In the genomic region with DNA sequence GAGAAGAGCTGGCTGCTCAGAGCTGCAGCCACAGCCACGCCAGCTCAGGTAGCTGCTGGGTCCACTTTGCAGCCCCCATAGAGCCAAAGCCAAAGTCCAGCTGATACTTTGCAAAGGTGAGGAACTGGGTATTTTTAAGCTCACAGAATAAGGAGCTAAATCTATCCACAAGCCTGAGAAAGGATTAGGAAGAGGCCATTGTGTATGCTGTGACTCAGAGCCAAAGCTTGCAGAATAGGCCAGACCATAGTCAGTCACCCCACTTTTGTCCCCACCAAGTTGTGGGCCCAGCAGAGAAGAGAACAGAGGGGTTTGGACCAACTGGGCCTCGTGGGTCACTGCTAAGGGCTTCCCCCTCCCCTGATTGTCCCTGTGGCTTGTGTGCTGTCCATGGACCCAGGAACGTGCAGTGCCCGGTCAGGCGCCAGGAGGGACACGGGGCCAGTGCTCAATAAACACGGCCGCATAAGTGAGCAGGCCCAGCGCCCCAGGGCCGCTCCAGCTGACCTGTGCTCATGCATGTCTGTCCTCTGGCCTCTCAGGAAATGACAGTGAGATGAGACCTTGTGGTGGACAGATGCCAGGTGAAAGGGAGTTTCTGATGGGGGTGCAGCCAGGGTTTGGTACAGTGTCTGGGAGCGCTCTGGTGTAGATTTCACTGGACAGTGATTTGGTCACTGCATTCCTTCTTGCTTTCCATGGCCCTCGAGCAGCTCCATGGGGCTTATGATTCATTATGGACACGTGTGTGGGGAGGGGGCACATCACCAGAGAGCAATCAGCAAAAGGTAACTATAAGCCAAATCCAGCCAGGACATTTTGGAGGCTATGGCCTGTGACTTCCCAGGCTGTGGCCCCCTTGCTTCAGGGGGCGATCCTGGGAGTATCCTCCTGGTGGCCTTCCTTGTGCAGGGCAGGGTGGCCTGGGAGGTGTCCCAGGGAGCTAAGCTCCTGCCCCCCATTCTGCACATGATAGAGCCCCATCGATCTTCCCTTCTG, we compare ENCODE assay signal across 15 cellular contexts. TPM values are rescaled to one million over a fixed set of nuclear protein-coding genes. Genes with fewer than 3 reads are reported as not detected.
A peak's percentile ranks its signal among the peaks of the same experiment; 100 is the strongest.
DNase-seq lines count a peak whose midpoint lies in the region; ATAC-seq, FAIRE-seq and TF ChIP-seq lines count a peak whose summit lies in the region.
"Had no signal": no experiment of that assay in that cellular context is flagged by ENCODE, and none has a peak within 500 bp of the region (broad histone marks: within the 10 kb centered on the region; RNA-seq: fewer than 3 reads in every experiment).

No MANE protein-coding gene starts in this region.

- no peaks in the 10 kb centered on the region for H3K9me3 Mint-ChIP-seq in activated naive CD8-positive, alpha-beta T cell (ENCODE audit: low read depth)
- no peaks in the 10 kb centered on the region for H3K9me3 Mint-ChIP-seq in activated naive CD8-positive, alpha-beta T cell treated with anti-CD3 and anti-CD28 coated beads for 36 hours
- no peaks in the 10 kb centered on the region for H3K9me3 Mint-ChIP-seq in astrocyte (ENCODE audit: unreplicated experiment)
- H3K9me3 Mint-ChIP-seq: central memory CD8-positive, alpha-beta T cell had no signal

- H3K27ac ChIP-seq in astrocyte (ENCODE audit: low read depth, low read length) (no peak overlapping the region), thyroid gland (peak overlapping the region in 2 of 3 donors; percentile 86 to 91)
- H3K27ac ChIP-seq: vagina, WERI-Rb-1 had no signal

- no peak overlapping the region for H2AFZ ChIP-seq in astrocyte (ENCODE audit: low read depth, low read length)

- H3K36me3 ChIP-seq in astrocyte (ENCODE audit: insufficient read depth, low read length) (no peaks in the 10 kb centered on the region), thyroid gland (no peaks in the 10 kb centered on the region)
- H3K36me3 ChIP-seq: vagina, WERI-Rb-1 had no signal

- TF ChIP-seq CTCF in astrocyte (IDR thresholded peaks at IDR 0.05; ENCODE audit: insufficient read depth, low read depth, low read length) (no peak), thyroid gland (IDR thresholded peaks at IDR 0.05) (no peak)

- no peak for TF ChIP-seq POLR2A in thyroid gland (IDR thresholded peaks at IDR 0.05)

- no peak for DNase-seq in activated naive CD8-positive, alpha-beta T cell treated with anti-CD3 and anti-CD28 coated beads for 36 hours
- DNase-seq in astrocyte (ENCODE audit: low read depth) (no peak), midbrain (lab: John Stamatoyannopoulos, UW) (peak; percentile 53), thyroid gland (peak; percentile 64 to 75), ecto neural progenitor cell (ENCODE audit: low spot score) (no peak)
- DNase-seq: GOT3, NCI-H1092 treated with DMSO at 0.1 percent for 48 hours, NCI-H510A, small intestine, WERI-Rb-1 had no signal

- no peaks in the 10 kb centered on the region for H3K79me2 ChIP-seq in astrocyte (ENCODE audit: insufficient read depth, low read length)

- WGBS in thyroid gland, 2 donors: 70 to 74% methylated on average over 5 to 15 of the region's 15 CpGs

- H3K27ac Mint-ChIP-seq in activated naive CD8-positive, alpha-beta T cell: peak overlapping the region; percentile 22
- no peak overlapping the region for H3K27ac Mint-ChIP-seq in activated naive CD8-positive, alpha-beta T cell treated with anti-CD3 and anti-CD28 coated beads for 36 hours
- no peak overlapping the region for H3K27ac Mint-ChIP-seq in astrocyte (ENCODE audit: unreplicated experiment)

- H3K4me3 ChIP-seq in astrocyte (ENCODE audit: insufficient read depth, low read depth, low read length) (no peak overlapping the region), thyroid gland (replicated peaks in 1 of 3) (no peak overlapping the region)
- H3K4me3 ChIP-seq: vagina had no signal

- peak overlapping the region; percentile 57 for H3K4me2 ChIP-seq in astrocyte (ENCODE audit: low read length)

- no peaks in the 10 kb centered on the region for H3K27me3 Mint-ChIP-seq in activated naive CD8-positive, alpha-beta T cell
- no peaks in the 10 kb centered on the region for H3K27me3 Mint-ChIP-seq in activated naive CD8-positive, alpha-beta T cell treated with anti-CD3 and anti-CD28 coated beads for 36 hours
- H3K27me3 Mint-ChIP-seq in astrocyte (ENCODE audit: low read depth, unreplicated experiment): peaks cover 44% of the 10 kb centered on the region

- H3K4me3 Mint-ChIP-seq in activated naive CD8-positive, alpha-beta T cell: no peak overlapping the region
- no peak overlapping the region for H3K4me3 Mint-ChIP-seq in activated naive CD8-positive, alpha-beta T cell treated with anti-CD3 and anti-CD28 coated beads for 36 hours
- no peak overlapping the region for H3K4me3 Mint-ChIP-seq in astrocyte (ENCODE audit: unreplicated experiment)
- H3K4me3 Mint-ChIP-seq: central memory CD8-positive, alpha-beta T cell had no signal

- peaks cover 60% of the 10 kb centered on the region for H3K4me1 Mint-ChIP-seq in activated naive CD8-positive, alpha-beta T cell (ENCODE audit: low read depth)
- H3K4me1 Mint-ChIP-seq in activated naive CD8-positive, alpha-beta T cell treated with anti-CD3 and anti-CD28 coated beads for 36 hours: peaks cover 51% of the 10 kb centered on the region
- peaks cover 10% of the 10 kb centered on the region for H3K4me1 Mint-ChIP-seq in astrocyte (ENCODE audit: low read depth, unreplicated experiment)
- H3K4me1 Mint-ChIP-seq: central memory CD8-positive, alpha-beta T cell had no signal

- intact Hi-C loops in thyroid gland (cut with DNase I): no loop called here

- no peaks in the 10 kb centered on the region for H4K20me1 ChIP-seq in astrocyte (ENCODE audit: insufficient read depth, low read length)

- FAIRE-seq in astrocyte (lab: Jason Lieb, UNC): no peak
- FAIRE-seq: small intestine had no signal

- peaks cover 3% of the 10 kb centered on the region for H3K36me3 Mint-ChIP-seq in activated naive CD8-positive, alpha-beta T cell
- H3K36me3 Mint-ChIP-seq in activated naive CD8-positive, alpha-beta T cell treated with anti-CD3 and anti-CD28 coated beads for 36 hours: peaks cover 16% of the 10 kb centered on the region
- H3K36me3 Mint-ChIP-seq in astrocyte (ENCODE audit: low read depth, unreplicated experiment): no peaks in the 10 kb centered on the region

- no peaks in the 10 kb centered on the region for H3K9me3 ChIP-seq in astrocyte (ENCODE audit: insufficient read depth, low read depth, low read length)
- H3K9me3 ChIP-seq in thyroid gland: no peaks in the 10 kb centered on the region
- H3K9me3 ChIP-seq: vagina had no signal

- H3K4me1 ChIP-seq in astrocyte (ENCODE audit: insufficient read depth, low read length) (peaks cover 11% of the 10 kb centered on the region), thyroid gland (peaks cover 21 to 42% of the 10 kb centered on the region in 2 donors)
- H3K4me1 ChIP-seq: vagina had no signal

- H3K27me3 ChIP-seq in astrocyte (ENCODE audit: insufficient read depth, low read length): peaks cover 2% of the 10 kb centered on the region
- H3K27me3 ChIP-seq in thyroid gland: no peaks in the 10 kb centered on the region
- H3K27me3 ChIP-seq: vagina had no signal

- H3K9ac ChIP-seq in astrocyte (ENCODE audit: low read length): no peak overlapping the region

- ATAC-seq in HG03108 (IDR thresholded peaks at IDR 0.05; ENCODE audit: unreplicated experiment) (no peak), GM18870 (IDR thresholded peaks at IDR 0.05; ENCODE audit: unreplicated experiment) (no peak)

RNA-seq across cellular contexts. Expression of gene MAL, which starts 31.3 kb away (rescaled TPM):
- 10 to 100 TPM; 50.8 to 52.9 TPM for total RNA-seq in activated naive CD8-positive, alpha-beta T cell treated with anti-CD3 and anti-CD28 coated beads for 36 hours
- total RNA-seq in astrocyte (0.41 TPM in 1 of 2 replicates, not detected in the other), thyroid gland (10 to 100 TPM in 3 of 4 donors, 1 to 10 TPM in 1; 5.6 to 19.3 (median 13.3) TPM)

Comparison
In these comparisons a context has a peak if more than half of its experiments do, and no peak if none do; other contexts are left out.
1. DNase-seq: peak in midbrain (single experiment) and thyroid gland (2 of 2); none in activated naive CD8-positive, alpha-beta T cell treated with anti-CD3 and anti-CD28 coated beads for 36 hours (single experiment), astrocyte (single experiment) and ecto neural progenitor cell (single experiment).